27 cellular contexts compared by ENCODE assay signal in genomic region chr7:543790-544527, GRCh38. TPM values are rescaled to one million over a fixed set of nuclear protein-coding genes. Genes with fewer than 3 reads are reported as not detected.
DNase-seq lines count a peak whose midpoint lies in the region; ATAC-seq, FAIRE-seq and TF ChIP-seq lines count a peak whose summit lies in the region.
"Had no signal": no experiment of that assay in that cellular context is flagged by ENCODE, and none has a peak within 500 bp of the region (broad histone marks: within the 10 kb centered on the region; RNA-seq: fewer than 3 reads in every experiment).

No MANE protein-coding gene starts in this region.

- no peak overlapping the region for H2BK5ac ChIP-seq in H1 (ENCODE audit: low read depth, low read length)

- intact Hi-C loops in PC-9 (cut with micrococcal nuclease; ENCODE audit: unreplicated experiment): no loop called here

- no peak overlapping the region for H4K5ac ChIP-seq in H1 (ENCODE audit: insufficient read length, low read depth, low read length)

- H3K9ac ChIP-seq in H1 (replicated peaks in 1 of 4; ENCODE audit: extremely low read depth in 1 of 4, low read depth in 3 of 4, low read length in 3 of 4): no peak overlapping the region
- H3K9ac ChIP-seq: BLaER1 had no signal

- H4K8ac ChIP-seq in H1 (ENCODE audit: extremely low read depth, insufficient read depth, low read length): 0 out of 2 replicates have a peak overlapping the region, but pooled peaks have one; percentile 35

- no peaks in the 10 kb centered on the region for H3K79me1 ChIP-seq in H1 (ENCODE audit: low read depth, low read length)

- no peak for TF ChIP-seq EP300 in H1 (IDR thresholded peaks at IDR 0.05; ENCODE audit: borderline replicate concordance in 1 of 2, low read depth in 2 of 2, low read length in 2 of 2)

- no peak overlapping the region for H3K18ac ChIP-seq in H1 (ENCODE audit: extremely low read depth, low read length)

- H3K79me2 ChIP-seq in PC-9 (ENCODE audit: low read depth) (no peaks in the 10 kb centered on the region), H1 (ENCODE audit: control insufficient read depth in 1 of 2, insufficient read depth in 2 of 2, low read length in 2 of 2) (no peaks in the 10 kb centered on the region)

- H3K36me3 ChIP-seq in PC-9 (ENCODE audit: low read depth) (no peaks in the 10 kb centered on the region), H1 (ENCODE audit: control insufficient read depth in 2 of 4, insufficient read depth in 4 of 4, low read length in 3 of 4) (no peaks in the 10 kb centered on the region)
- H3K36me3 ChIP-seq: BLaER1, upper lobe of right lung had no signal

- no peak overlapping the region for H2BK20ac ChIP-seq in H1 (ENCODE audit: low read length)

- peaks cover 3% of the 10 kb centered on the region for H3K4me1 Mint-ChIP-seq in activated naive CD4-positive, alpha-beta T cell treated with anti-CD3 and anti-CD28 coated beads, Interleukin-2, amount 50 U/mL, for 24 hours
- peaks cover 27% of the 10 kb centered on the region for H3K4me1 Mint-ChIP-seq in stimulated activated effector memory CD8-positive, alpha-beta T cell treated with anti-CD3 and anti-CD28 coated beads, Interleukin-12 subunit alpha, Interleukin-12 subunit beta, amount 100 ng/mL, for 72 hours
- H3K4me1 Mint-ChIP-seq: activated B cell treated with CpG ODN at 0.5 μM for 24 hours had no signal

- H4K91ac ChIP-seq in H1 (replicated peaks; ENCODE audit: insufficient read length, low read length): no peak overlapping the region

- H2AK5ac ChIP-seq in H1 (ENCODE audit: low read depth, low read length): no peak overlapping the region

- POLR2A ChIA-PET in PC-9 (lab: Charles Lee; ENCODE audit: unreplicated experiment) (no interaction called here), H1 (lab: Charles Lee; ENCODE audit: partially characterized antibody) (interaction anchor here (2.4 kb wide), 1 partner anchor 12 kb away, joined by 6 read pairs; no protein-coding TSS in a partner anchor)

- peak overlapping the region; percentile 79 for H3K27ac ChIP-seq in PC-9
- no peak overlapping the region for H3K27ac ChIP-seq in H1 (ENCODE audit: low read depth, low read length)
- H3K27ac ChIP-seq: BLaER1, SK-N-MC, upper lobe of right lung had no signal

- TSS peak; percentile 21 for BruUV-seq in PC-9 (replicated peaks; lab: Mats Ljungman, UMichigan)

- H3F3A ChIP-seq in PC-9 (ENCODE audit: insufficient read depth, low read depth): peaks cover 42% of the 10 kb centered on the region

- H4K20me1 ChIP-seq in PC-9 (ENCODE audit: insufficient read depth) (no peaks in the 10 kb centered on the region), H1 (replicated peaks in 1 of 2; ENCODE audit: control insufficient read depth in 1 of 2, insufficient read depth in 2 of 2, low read length in 2 of 2) (no peaks in the 10 kb centered on the region)

- H3K4me3 Mint-ChIP-seq in activated naive CD4-positive, alpha-beta T cell treated with anti-CD3 and anti-CD28 coated beads, Interleukin-2, amount 50 U/mL, for 24 hours: no peak overlapping the region
- H3K4me3 Mint-ChIP-seq in stimulated activated effector memory CD8-positive, alpha-beta T cell treated with anti-CD3 and anti-CD28 coated beads, Interleukin-12 subunit alpha, Interleukin-12 subunit beta, amount 100 ng/mL, for 72 hours: no peak overlapping the region
- H3K4me3 Mint-ChIP-seq: activated B cell treated with CpG ODN at 0.5 μM for 24 hours; activated CD8-positive, alpha-beta T cell treated with anti-CD3 and anti-CD28 coated beads, Interleukin-2, amount 10 ng/mL, durations not matched to agents 7 days and 5 days; T-helper 2 cell treated with Interferon-gamma antibody and Interleukin-4, amounts not matched to agents 5 μg/mL and 100 μg/mL, for 36 hours had no signal

- no peak overlapping the region for H2BK12ac ChIP-seq in H1 (ENCODE audit: low read depth, low read length)

- H2AFZ ChIP-seq in PC-9 (no peak overlapping the region), H1 (ENCODE audit: low read length) (no peak overlapping the region)

- no peak for TF ChIP-seq CTCF in PC-9 (conservative IDR thresholded peaks at IDR 0.05)
- TF ChIP-seq CTCF in H1 (IDR thresholded peaks at IDR 0.05; ENCODE audit: control extremely low read depth in 1 of 3, insufficient read depth in 1 of 3, low read depth in 1 of 3, low read length in 3 of 3): no peak

- no peak for FAIRE-seq in H1 (lab: Jason Lieb, UNC)
- FAIRE-seq: A204.1, D721Med, GM18507 had no signal

- H3K23me2 ChIP-seq in H1 (ENCODE audit: low read depth, low read length): no peaks in the 10 kb centered on the region

- H3K27ac Mint-ChIP-seq in activated naive CD4-positive, alpha-beta T cell treated with anti-CD3 and anti-CD28 coated beads, Interleukin-2, amount 50 U/mL, for 24 hours: peak overlapping the region; percentile 65
- H3K27ac Mint-ChIP-seq in stimulated activated effector memory CD8-positive, alpha-beta T cell treated with anti-CD3 and anti-CD28 coated beads, Interleukin-12 subunit alpha, Interleukin-12 subunit beta, amount 100 ng/mL, for 72 hours: peak overlapping the region; percentile 48
- H3K27ac Mint-ChIP-seq: activated B cell treated with CpG ODN at 0.5 μM for 24 hours; activated CD8-positive, alpha-beta T cell treated with anti-CD3 and anti-CD28 coated beads, Interleukin-2, amount 10 ng/mL, durations not matched to agents 7 days and 5 days; progenitor cell of endocrine pancreas; T-helper 2 cell treated with Interferon-gamma antibody and Interleukin-4, amounts not matched to agents 5 μg/mL and 100 μg/mL, for 36 hours had no signal

- CTCF ChIA-PET in PC-9 (lab: Charles Lee): no interaction called here
- CTCF ChIA-PET in H1 (lab: Charles Lee; ENCODE audit: partially characterized antibody): interaction anchor here (0.7 to 1.3 kb wide), 3 partner anchors 10 to 230 kb away, joined by 3 to 5 read pairs (median 3); no protein-coding TSS in a partner anchor

- H3K4ac ChIP-seq in H1 (replicated peaks; ENCODE audit: insufficient read length, low read depth, low read length): no peak overlapping the region

- H3K9me3 ChIP-seq in PC-9 (ENCODE audit: insufficient read depth, low read depth): no peaks in the 10 kb centered on the region
- peaks cover 0 to 3% of the 10 kb centered on the region in 2 experiments; a peak in 1 of 4 replicates for H3K9me3 ChIP-seq in H1 (ENCODE audit: insufficient read depth in 2 of 2, low read depth in 1 of 2, low read length in 1 of 2)
- H3K9me3 ChIP-seq: upper lobe of right lung had no signal

- TF ChIP-seq RAD21 in H1 (IDR thresholded peaks at IDR 0.05 in 1 of 2, conservative IDR thresholded peaks at IDR 0.05 in 1 of 2; ENCODE audit: low read depth in 2 of 2, low read length in 2 of 2): no peak

- ATAC-seq in stimulated activated effector memory CD8-positive, alpha-beta T cell treated with anti-CD3 and anti-CD28 coated beads, Interleukin-12 subunit alpha, Interleukin-12 subunit beta, amount 100 ng/mL, for 72 hours: no peak
- no peak for ATAC-seq in GM21526 (IDR thresholded peaks at IDR 0.05; ENCODE audit: low FRiP score, unreplicated experiment)
- ATAC-seq: activated CD8-positive, alpha-beta T cell treated with anti-CD3 and anti-CD28 coated beads, Interleukin-2, amount 10 ng/mL, durations not matched to agents 7 days and 5 days; left lobe of liver; upper lobe of right lung had no signal

- no peak overlapping the region for H3K23ac ChIP-seq in H1 (ENCODE audit: insufficient read length)

- TF ChIP-seq POLR2A in H1 (IDR thresholded peaks at IDR 0.05; ENCODE audit: control extremely low read depth in 1 of 2, low read depth in 2 of 2, low read length in 2 of 2): no peak

- H3K27me3 Mint-ChIP-seq in activated naive CD4-positive, alpha-beta T cell treated with anti-CD3 and anti-CD28 coated beads, Interleukin-2, amount 50 U/mL, for 24 hours: no peaks in the 10 kb centered on the region
- H3K27me3 Mint-ChIP-seq: activated B cell treated with CpG ODN at 0.5 μM for 24 hours, progenitor cell of endocrine pancreas had no signal

- no peaks in the 10 kb centered on the region for H3K9me2 ChIP-seq in PC-9 (ENCODE audit: insufficient read depth)

- DNase-seq in activated naive CD4-positive, alpha-beta T cell (lab: John Stamatoyannopoulos, UW): no peak
- DNase-seq in PC-9 (peak in 1 of 2 experiments; percentile 38), H1 (ENCODE audit: low read depth in 1 of 2, low spot score in 2 of 2) (no peak), GOT3 (lab: John Stamatoyannopoulos, UW) (no peak)
- no peak for DNase-seq in stimulated activated effector memory CD8-positive, alpha-beta T cell treated with anti-CD3 and anti-CD28 coated beads, Interleukin-12 subunit alpha, Interleukin-12 subunit beta, amount 100 ng/mL, for 72 hours (ENCODE audit: low spot score in 2 of 2)
- DNase-seq in NK-92 treated with Interleukin-12 subunit alpha and Interleukin-12 subunit beta, amount 100 ng/mL, for 24 hours (lab: John Stamatoyannopoulos, UW): no peak
- DNase-seq: activated B cell treated with CpG ODN at 0.5 μM for 24 hours; activated CD8-positive, alpha-beta T cell treated with anti-CD3 and anti-CD28 coated beads, Interleukin-2, amount 10 ng/mL, durations not matched to agents 7 days and 5 days; activated T-cell treated with anti-CD3 and anti-CD28 coated beads, Interleukin-2, amount 50 U/mL, for 1 hour; anterior cingulate cortex; glutamatergic neuron; KBM-7; NCI-H1694; NCI-H2171 treated with DMSO at 0.1 percent for 48 hours; NCI-H526 treated with DMSO at 0.1 percent for 48 hours; stimulated activated CD4-positive, alpha-beta T cell treated with anti-CD3 and anti-CD28 coated beads, Interleukin-4, amount 100 ng/mL, for 1 hour; upper lobe of right lung had no signal

- peaks cover 51% of the 10 kb centered on the region for H3K4me1 ChIP-seq in PC-9 (replicated peaks; ENCODE audit: insufficient read depth)
- H3K4me1 ChIP-seq in H1 (replicated peaks in 1 of 4; ENCODE audit: control insufficient read depth in 3 of 4, insufficient read depth in 4 of 4, low read length in 3 of 4): peaks cover 0 to 5% (median 3%) of the 10 kb centered on the region in 4 experiments; a peak in 3 of 7 replicates

- no peak overlapping the region for H3K4me3 ChIP-seq in PC-9
- no peak overlapping the region for H3K4me3 ChIP-seq in H1 (ENCODE audit: extremely low read depth in 1 of 4, insufficient read depth in 2 of 4, low read depth in 3 of 4, low read length in 4 of 4)
- H3K4me3 ChIP-seq: BLaER1, SK-N-MC, upper lobe of right lung had no signal

- H3K27me3 ChIP-seq in PC-9 (ENCODE audit: insufficient read depth, low read depth): no peaks in the 10 kb centered on the region
- peaks cover 0 to 3% (median 0%) of the 10 kb centered on the region in 4 experiments; a peak in 1 of 7 replicates for H3K27me3 ChIP-seq in H1 (replicated peaks in 1 of 4; ENCODE audit: control insufficient read depth in 3 of 4, extremely low read depth in 1 of 4, insufficient read depth in 3 of 4, low read length in 3 of 4)
- H3K27me3 ChIP-seq: upper lobe of right lung had no signal

- no peak overlapping the region for H2BK120ac ChIP-seq in H1 (replicated peaks; ENCODE audit: low read depth, low read length)

- no peak overlapping the region for H2BK15ac ChIP-seq in H1 (ENCODE audit: low read length)

- no peaks in the 10 kb centered on the region for H3K9me3 Mint-ChIP-seq in activated naive CD4-positive, alpha-beta T cell treated with anti-CD3 and anti-CD28 coated beads, Interleukin-2, amount 50 U/mL, for 24 hours
- H3K9me3 Mint-ChIP-seq in stimulated activated effector memory CD8-positive, alpha-beta T cell treated with anti-CD3 and anti-CD28 coated beads, Interleukin-12 subunit alpha, Interleukin-12 subunit beta, amount 100 ng/mL, for 72 hours: peaks cover 3% of the 10 kb centered on the region

- H3K56ac ChIP-seq in H1 (replicated peaks; ENCODE audit: insufficient read length, low read depth, low read length): no peak overlapping the region

- WGBS in H1 (ENCODE audit: extremely low coverage in 1 of 2, insufficient coverage in 1 of 2, insufficient read length in 1 of 2, insufficient replicate concordance in 2 of 2, low coverage in 1 of 2, low lambda C conversion rate in 2 of 2, missing lambda C conversion rate in 1 of 2), 2 experiments: 80% methylated on average over 14 of the region's 14 CpGs; no CpG with 5 or more reads in 1 of the 2 experiments

- H3K4me2 ChIP-seq in PC-9 (peak overlapping the region; percentile 75), H1 (ENCODE audit: insufficient read depth in 1 of 2, low read depth in 2 of 2, low read length in 2 of 2) (no peak overlapping the region)

- no peak overlapping the region for H3K14ac ChIP-seq in H1 (ENCODE audit: insufficient read length)

- peaks cover 4% of the 10 kb centered on the region for H3K36me3 Mint-ChIP-seq in activated naive CD4-positive, alpha-beta T cell treated with anti-CD3 and anti-CD28 coated beads, Interleukin-2, amount 50 U/mL, for 24 hours
- peaks cover 4% of the 10 kb centered on the region for H3K36me3 Mint-ChIP-seq in stimulated activated effector memory CD8-positive, alpha-beta T cell treated with anti-CD3 and anti-CD28 coated beads, Interleukin-12 subunit alpha, Interleukin-12 subunit beta, amount 100 ng/mL, for 72 hours

RNA-seq across cellular contexts. Expression of gene PDGFA, which starts 24.3 kb away (rescaled TPM):
- total RNA-seq in PC-9 (2021): 23.6 and 32.5 TPM in 2 replicates
- total RNA-seq in H1 (2021; fragmentation: NEBNext Ultra II Directional; extraction: Animal tissue kit (Norgen Biotek cat#: 25700)): 38.0 and 43.0 TPM in 2 replicates
- 21.1 and 22.3 TPM in 2 replicates for polyA plus RNA-seq in H1 (2011; rRNA removed)
- 18.1 TPM for polyA plus RNA-seq in H1 (2011; cell fraction: cytosol; rRNA removed)
- polyA plus RNA-seq in H1 (2011; cell fraction: nucleus; rRNA removed): 42.6 TPM
- polyA plus RNA-seq in H1 (2012, experiment 1 of 2): 42.0 to 59.5 TPM (median 51.8 TPM) in 4 replicates
- polyA plus RNA-seq in H1 (2012, experiment 2 of 2): 33.3 TPM
- 34.8 TPM for polyA plus RNA-seq in H1 (2013, experiment 1 of 2)
- polyA plus RNA-seq in H1 (2013, experiment 2 of 2): 38.8 TPM
- 46.5 and 53.1 TPM in 2 replicates for polyA minus RNA-seq in H1 (2011; rRNA and poly(A)+ RNA removed)
- 78.2 TPM for polyA minus RNA-seq in H1 (2011; cell fraction: cytosol; rRNA and poly(A)+ RNA removed)
- polyA minus RNA-seq in H1 (2011; cell fraction: nucleus; rRNA and poly(A)+ RNA removed): 31.0 TPM
